In genomic region chr11:122923302-122923701, GRCh38 we compare ENCODE assay signal across 2 cellular contexts.
TF ChIP-seq lines count a peak whose summit lies in the region.

No MANE protein-coding gene starts in this region.

TF ChIP-seq in HepG2, 621 proteins besides CTCF, POLR2A, EP300 and RAD21:
- TF ChIP-seq, protein P1, sequence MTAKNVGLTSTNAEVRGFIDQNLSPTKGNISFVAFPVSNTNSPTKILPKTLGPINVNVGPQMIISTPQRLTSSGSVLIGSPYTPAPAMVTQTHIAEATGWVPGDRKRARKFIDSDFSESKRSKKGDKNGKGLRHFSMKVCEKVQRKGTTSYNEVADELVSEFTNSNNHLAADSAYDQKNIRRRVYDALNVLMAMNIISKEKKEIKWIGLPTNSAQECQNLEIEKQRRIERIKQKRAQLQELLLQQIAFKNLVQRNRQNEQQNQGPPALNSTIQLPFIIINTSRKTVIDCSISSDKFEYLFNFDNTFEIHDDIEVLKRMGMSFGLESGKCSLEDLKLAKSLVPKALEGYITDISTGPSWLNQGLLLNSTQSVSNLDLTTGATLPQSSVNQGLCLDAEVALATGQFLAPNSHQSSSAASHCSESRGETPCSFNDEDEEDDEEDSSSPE (CRISPR knock-in tag; IDR thresholded peaks at IDR 0.05), result no peak
- no peak for TF ChIP-seq SCMH1 (CRISPR knock-in tag; IDR thresholded peaks at IDR 0.05; ENCODE audit: borderline replicate concordance)
- no peak for TF ChIP-seq SP140L (CRISPR knock-in tag; IDR thresholded peaks at IDR 0.05; ENCODE audit: borderline replicate concordance)
- TF ChIP-seq SALL2 (CRISPR knock-in tag; IDR thresholded peaks at IDR 0.05), result no peak
- TF ChIP-seq, protein P2, sequence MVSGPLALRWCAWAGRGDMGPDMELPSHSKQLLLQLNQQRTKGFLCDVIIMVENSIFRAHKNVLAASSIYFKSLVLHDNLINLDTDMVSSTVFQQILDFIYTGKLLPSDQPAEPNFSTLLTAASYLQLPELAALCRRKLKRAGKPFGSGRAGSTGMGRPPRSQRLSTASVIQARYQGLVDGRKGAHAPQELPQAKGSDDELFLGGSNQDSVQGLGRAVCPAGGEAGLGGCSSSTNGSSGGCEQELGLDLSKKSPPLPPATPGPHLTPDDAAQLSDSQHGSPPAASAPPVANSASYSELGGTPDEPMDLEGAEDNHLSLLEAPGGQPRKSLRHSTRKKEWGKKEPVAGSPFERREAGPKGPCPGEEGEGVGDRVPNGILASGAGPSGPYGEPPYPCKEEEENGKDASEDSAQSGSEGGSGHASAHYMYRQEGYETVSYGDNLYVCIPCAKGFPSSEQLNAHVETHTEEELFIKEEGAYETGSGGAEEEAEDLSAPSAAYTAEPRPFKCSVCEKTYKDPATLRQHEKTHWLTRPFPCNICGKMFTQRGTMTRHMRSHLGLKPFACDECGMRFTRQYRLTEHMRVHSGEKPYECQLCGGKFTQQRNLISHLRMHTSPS (CRISPR knock-in tag; IDR thresholded peaks at IDR 0.05; ENCODE audit: low read depth), result no peak
- TF ChIP-seq TSC22D2 (CRISPR knock-in tag; IDR thresholded peaks at IDR 0.05; ENCODE audit: borderline replicate concordance), result no peak
- no peak for TF ChIP-seq PREB (CRISPR knock-in tag; IDR thresholded peaks at IDR 0.05)
- TF ChIP-seq, protein P3, sequence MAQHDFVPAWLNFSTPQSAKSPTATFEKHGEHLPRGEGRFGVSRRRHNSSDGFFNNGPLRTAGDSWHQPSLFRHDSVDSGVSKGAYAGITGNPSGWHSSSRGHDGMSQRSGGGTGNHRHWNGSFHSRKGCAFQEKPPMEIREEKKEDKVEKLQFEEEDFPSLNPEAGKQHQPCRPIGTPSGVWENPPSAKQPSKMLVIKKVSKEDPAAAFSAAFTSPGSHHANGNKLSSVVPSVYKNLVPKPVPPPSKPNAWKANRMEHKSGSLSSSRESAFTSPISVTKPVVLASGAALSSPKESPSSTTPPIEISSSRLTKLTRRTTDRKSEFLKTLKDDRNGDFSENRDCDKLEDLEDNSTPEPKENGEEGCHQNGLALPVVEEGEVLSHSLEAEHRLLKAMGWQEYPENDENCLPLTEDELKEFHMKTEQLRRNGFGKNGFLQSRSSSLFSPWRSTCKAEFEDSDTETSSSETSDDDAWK (CRISPR knock-in tag; IDR thresholded peaks at IDR 0.05), result no peak
- TF ChIP-seq ZNF614 (CRISPR knock-in tag; IDR thresholded peaks at IDR 0.05; ENCODE audit: borderline replicate concordance), result no peak
- TF ChIP-seq ZFP37 (CRISPR knock-in tag; IDR thresholded peaks at IDR 0.05; ENCODE audit: borderline replicate concordance), result no peak
- no peak for TF ChIP-seq MAF1 (CRISPR knock-in tag; IDR thresholded peaks at IDR 0.05; ENCODE audit: borderline replicate concordance)
- no peak for TF ChIP-seq JARID2 (CRISPR knock-in tag; IDR thresholded peaks at IDR 0.05; ENCODE audit: insufficient replicate concordance)
- no peak for TF ChIP-seq ZSCAN21 (CRISPR knock-in tag; IDR thresholded peaks at IDR 0.05; ENCODE audit: borderline replicate concordance)
- TF ChIP-seq SP5 (CRISPR knock-in tag; IDR thresholded peaks at IDR 0.05; ENCODE audit: borderline replicate concordance, low read depth), result no peak
- TF ChIP-seq ZNF878 (CRISPR knock-in tag; IDR thresholded peaks at IDR 0.05), result no peak
- TF ChIP-seq, protein P4, sequence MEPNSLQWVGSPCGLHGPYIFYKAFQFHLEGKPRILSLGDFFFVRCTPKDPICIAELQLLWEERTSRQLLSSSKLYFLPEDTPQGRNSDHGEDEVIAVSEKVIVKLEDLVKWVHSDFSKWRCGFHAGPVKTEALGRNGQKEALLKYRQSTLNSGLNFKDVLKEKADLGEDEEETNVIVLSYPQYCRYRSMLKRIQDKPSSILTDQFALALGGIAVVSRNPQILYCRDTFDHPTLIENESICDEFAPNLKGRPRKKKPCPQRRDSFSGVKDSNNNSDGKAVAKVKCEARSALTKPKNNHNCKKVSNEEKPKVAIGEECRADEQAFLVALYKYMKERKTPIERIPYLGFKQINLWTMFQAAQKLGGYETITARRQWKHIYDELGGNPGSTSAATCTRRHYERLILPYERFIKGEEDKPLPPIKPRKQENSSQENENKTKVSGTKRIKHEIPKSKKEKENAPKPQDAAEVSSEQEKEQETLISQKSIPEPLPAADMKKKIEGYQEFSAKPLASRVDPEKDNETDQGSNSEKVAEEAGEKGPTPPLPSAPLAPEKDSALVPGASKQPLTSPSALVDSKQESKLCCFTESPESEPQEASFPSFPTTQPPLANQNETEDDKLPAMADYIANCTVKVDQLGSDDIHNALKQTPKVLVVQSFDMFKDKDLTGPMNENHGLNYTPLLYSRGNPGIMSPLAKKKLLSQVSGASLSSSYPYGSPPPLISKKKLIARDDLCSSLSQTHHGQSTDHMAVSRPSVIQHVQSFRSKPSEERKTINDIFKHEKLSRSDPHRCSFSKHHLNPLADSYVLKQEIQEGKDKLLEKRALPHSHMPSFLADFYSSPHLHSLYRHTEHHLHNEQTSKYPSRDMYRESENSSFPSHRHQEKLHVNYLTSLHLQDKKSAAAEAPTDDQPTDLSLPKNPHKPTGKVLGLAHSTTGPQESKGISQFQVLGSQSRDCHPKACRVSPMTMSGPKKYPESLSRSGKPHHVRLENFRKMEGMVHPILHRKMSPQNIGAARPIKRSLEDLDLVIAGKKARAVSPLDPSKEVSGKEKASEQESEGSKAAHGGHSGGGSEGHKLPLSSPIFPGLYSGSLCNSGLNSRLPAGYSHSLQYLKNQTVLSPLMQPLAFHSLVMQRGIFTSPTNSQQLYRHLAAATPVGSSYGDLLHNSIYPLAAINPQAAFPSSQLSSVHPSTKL (CRISPR knock-in tag; IDR thresholded peaks at IDR 0.05), result no peak

TF ChIP-seq in SK-N-SH treated with all-trans-retinoic acid at 6 μM for 48 hours, 23 proteins besides CTCF, POLR2A, EP300 and RAD21:
- TF ChIP-seq SNAI2 (CRISPR knock-in tag; IDR thresholded peaks at IDR 0.05), result no peak
- TF ChIP-seq ZFP30 (CRISPR knock-in tag; IDR thresholded peaks at IDR 0.05), result no peak
- peak; percentile 91 for TF ChIP-seq ISL1 (CRISPR knock-in tag; IDR thresholded peaks at IDR 0.05)
TF ChIP-seq in SK-N-SH treated with all-trans-retinoic acid at 6 μM for 48 hours: peak in this region for 1.
